Comparison of ENCODE assay signal across 1 cellular context in the genomic region with DNA sequence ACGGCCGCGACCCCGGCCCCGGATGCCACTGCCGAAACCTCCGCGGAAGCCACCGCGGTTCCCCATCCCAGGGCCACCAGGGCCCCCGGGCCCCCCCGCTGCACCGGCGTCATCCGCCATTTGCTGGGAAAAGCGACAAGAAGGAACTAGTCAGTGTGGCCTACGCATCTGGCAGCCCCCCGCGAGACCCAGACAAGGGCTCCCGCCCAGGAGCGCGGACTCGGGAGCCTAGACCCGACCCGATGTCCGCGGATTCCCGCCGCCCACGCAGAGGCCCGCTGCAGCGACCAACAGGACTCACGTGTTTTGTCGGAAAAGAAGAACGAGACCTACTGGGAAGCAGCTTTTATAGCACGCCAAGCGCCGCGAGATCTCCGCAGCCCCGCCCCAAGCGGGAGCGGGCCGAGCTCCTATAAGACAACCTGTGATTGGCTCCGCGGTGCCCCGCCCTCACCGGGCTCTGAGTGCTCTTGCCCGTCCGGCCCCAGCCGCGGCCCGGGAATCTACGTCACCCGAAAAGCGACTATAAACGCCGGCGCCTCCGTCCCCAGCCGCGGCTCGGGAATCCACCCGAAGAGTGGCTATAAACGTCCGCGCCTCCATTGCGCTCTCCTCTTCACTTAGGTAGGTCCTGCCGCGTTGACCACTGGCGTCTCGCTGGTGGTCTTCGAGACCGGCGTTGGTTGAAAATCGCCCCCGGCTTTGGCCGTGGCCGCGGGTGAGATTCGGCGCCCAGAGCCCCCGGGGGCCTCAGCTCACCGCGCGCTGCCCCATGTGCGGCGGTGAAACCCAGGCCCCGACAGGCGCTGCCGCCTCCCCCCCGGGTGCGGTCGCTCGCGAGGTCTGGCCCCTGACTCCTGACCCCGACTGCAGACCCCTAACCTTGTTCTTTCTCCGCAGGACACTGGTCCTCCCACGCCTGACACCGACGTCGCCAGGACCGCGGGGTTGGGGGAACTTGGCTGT.
TF ChIP-seq lines count a peak whose summit lies in the region.

A gene (minus strand): TSS at position 321 of the 966 bp plus-strand sequence. CDS start 201 bp downstream, at position 120.

TF ChIP-seq in HepG2, 621 proteins besides CTCF, POLR2A, EP300 and RAD21 (continued from another document and continues in another):
- TF ChIP-seq ARHGAP35 (CRISPR knock-in tag; IDR thresholded peaks at IDR 0.05; ENCODE audit: borderline replicate concordance) (no peak), KDM4B (CRISPR knock-in tag; IDR thresholded peaks at IDR 0.05) (peak; percentile 14; the same call in 1 of the 2 replicates), ZNF263 (CRISPR knock-in tag; IDR thresholded peaks at IDR 0.05) (peak; percentile 72), MIXL1 (CRISPR knock-in tag; IDR thresholded peaks at IDR 0.05) (no peak), KMT2A (CRISPR knock-in tag; IDR thresholded peaks at IDR 0.05) (peak; percentile 69; the same call in 1 of the 2 replicates), JUND (CRISPR knock-in tag; IDR thresholded peaks at IDR 0.05) (no peak), ZNF7 (CRISPR knock-in tag; IDR thresholded peaks at IDR 0.05) (no peak), ZNF672 (CRISPR knock-in tag; IDR thresholded peaks at IDR 0.05) (no peak), ZNF136 (CRISPR knock-in tag; IDR thresholded peaks at IDR 0.05; ENCODE audit: low read depth) (no peak), ZNF564 (CRISPR knock-in tag; IDR thresholded peaks at IDR 0.05) (peak; percentile 79; the same call in 1 of the 2 replicates), RXRB (CRISPR knock-in tag; IDR thresholded peaks at IDR 0.05; ENCODE audit: borderline replicate concordance) (peak; percentile 37; the same call in 1 of the 2 replicates), ADNP (CRISPR knock-in tag; IDR thresholded peaks at IDR 0.05) (no peak), POGZ (CRISPR knock-in tag; IDR thresholded peaks at IDR 0.05) (peak; percentile 59), HDAC2 (CRISPR knock-in tag; IDR thresholded peaks at IDR 0.05) (peak; percentile 16), ETV5 (CRISPR knock-in tag; IDR thresholded peaks at IDR 0.05; ENCODE audit: borderline replicate concordance) (peak; percentile 28), EHMT2 (IDR thresholded peaks at IDR 0.05; ENCODE audit: borderline replicate concordance, low read depth, low read length) (no peak), MBD4 (IDR thresholded peaks at IDR 0.05; ENCODE audit: borderline replicate concordance, low read length) (no peak), TCF7L2 (IDR thresholded peaks at IDR 0.05; ENCODE audit: low read depth, low read length) (no peak), TOE1 (CRISPR knock-in tag; IDR thresholded peaks at IDR 0.05) (0 out of 2 replicates have a peak, but pooled peaks have one; percentile 51), ETV6 (CRISPR knock-in tag; conservative IDR thresholded peaks at IDR 0.05) (no peak), NFIB (CRISPR knock-in tag; IDR thresholded peaks at IDR 0.05; ENCODE audit: borderline replicate concordance) (no peak), FOSL1 (CRISPR knock-in tag; IDR thresholded peaks at IDR 0.05; ENCODE audit: borderline replicate concordance) (no peak), ZNF556 (CRISPR knock-in tag; IDR thresholded peaks at IDR 0.05; ENCODE audit: borderline replicate concordance) (no peak), ZFP41 (CRISPR knock-in tag; IDR thresholded peaks at IDR 0.05; ENCODE audit: borderline replicate concordance) (no peak), RELA (CRISPR knock-in tag; IDR thresholded peaks at IDR 0.05) (no peak), HNF4A (CRISPR knock-in tag; IDR thresholded peaks at IDR 0.05) (0 out of 2 replicates have a peak, but pooled peaks have one; percentile 6)
- TF ChIP-seq, protein P1, sequence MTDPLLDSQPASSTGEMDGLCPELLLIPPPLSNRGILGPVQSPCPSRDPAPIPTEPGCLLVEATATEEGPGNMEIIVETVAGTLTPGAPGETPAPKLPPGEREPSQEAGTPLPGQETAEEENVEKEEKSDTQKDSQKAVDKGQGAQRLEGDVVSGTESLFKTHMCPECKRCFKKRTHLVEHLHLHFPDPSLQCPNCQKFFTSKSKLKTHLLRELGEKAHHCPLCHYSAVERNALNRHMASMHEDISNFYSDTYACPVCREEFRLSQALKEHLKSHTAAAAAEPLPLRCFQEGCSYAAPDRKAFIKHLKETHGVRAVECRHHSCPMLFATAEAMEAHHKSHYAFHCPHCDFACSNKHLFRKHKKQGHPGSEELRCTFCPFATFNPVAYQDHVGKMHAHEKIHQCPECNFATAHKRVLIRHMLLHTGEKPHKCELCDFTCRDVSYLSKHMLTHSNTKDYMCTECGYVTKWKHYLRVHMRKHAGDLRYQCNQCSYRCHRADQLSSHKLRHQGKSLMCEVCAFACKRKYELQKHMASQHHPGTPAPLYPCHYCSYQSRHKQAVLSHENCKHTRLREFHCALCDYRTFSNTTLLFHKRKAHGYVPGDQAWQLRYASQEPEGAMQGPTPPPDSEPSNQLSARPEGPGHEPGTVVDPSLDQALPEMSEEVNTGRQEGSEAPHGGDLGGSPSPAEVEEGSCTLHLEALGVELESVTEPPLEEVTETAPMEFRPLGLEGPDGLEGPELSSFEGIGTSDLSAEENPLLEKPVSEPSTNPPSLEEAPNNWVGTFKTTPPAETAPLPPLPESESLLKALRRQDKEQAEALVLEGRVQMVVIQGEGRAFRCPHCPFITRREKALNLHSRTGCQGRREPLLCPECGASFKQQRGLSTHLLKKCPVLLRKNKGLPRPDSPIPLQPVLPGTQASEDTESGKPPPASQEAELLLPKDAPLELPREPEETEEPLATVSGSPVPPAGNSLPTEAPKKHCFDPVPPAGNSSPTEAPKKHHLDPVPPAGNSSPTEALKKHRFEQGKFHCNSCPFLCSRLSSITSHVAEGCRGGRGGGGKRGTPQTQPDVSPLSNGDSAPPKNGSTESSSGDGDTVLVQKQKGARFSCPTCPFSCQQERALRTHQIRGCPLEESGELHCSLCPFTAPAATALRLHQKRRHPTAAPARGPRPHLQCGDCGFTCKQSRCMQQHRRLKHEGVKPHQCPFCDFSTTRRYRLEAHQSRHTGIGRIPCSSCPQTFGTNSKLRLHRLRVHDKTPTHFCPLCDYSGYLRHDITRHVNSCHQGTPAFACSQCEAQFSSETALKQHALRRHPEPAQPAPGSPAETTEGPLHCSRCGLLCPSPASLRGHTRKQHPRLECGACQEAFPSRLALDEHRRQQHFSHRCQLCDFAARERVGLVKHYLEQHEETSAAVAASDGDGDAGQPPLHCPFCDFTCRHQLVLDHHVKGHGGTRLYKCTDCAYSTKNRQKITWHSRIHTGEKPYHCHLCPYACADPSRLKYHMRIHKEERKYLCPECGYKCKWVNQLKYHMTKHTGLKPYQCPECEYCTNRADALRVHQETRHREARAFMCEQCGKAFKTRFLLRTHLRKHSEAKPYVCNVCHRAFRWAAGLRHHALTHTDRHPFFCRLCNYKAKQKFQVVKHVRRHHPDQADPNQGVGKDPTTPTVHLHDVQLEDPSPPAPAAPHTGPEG (CRISPR knock-in tag; IDR thresholded peaks at IDR 0.05), result peak; percentile 78; the same call in 1 of the 2 replicates
- TF ChIP-seq, protein P2, sequence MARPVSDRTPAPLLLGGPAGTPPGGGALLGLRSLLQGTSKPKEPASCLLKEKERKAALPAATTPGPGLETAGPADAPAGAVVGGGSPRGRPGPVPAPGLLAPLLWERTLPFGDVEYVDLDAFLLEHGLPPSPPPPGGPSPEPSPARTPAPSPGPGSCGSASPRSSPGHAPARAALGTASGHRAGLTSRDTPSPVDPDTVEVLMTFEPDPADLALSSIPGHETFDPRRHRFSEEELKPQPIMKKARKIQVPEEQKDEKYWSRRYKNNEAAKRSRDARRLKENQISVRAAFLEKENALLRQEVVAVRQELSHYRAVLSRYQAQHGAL (CRISPR knock-in tag; IDR thresholded peaks at IDR 0.05; ENCODE audit: not compliant biosample characterization), result no peak
- TF ChIP-seq, protein P3, sequence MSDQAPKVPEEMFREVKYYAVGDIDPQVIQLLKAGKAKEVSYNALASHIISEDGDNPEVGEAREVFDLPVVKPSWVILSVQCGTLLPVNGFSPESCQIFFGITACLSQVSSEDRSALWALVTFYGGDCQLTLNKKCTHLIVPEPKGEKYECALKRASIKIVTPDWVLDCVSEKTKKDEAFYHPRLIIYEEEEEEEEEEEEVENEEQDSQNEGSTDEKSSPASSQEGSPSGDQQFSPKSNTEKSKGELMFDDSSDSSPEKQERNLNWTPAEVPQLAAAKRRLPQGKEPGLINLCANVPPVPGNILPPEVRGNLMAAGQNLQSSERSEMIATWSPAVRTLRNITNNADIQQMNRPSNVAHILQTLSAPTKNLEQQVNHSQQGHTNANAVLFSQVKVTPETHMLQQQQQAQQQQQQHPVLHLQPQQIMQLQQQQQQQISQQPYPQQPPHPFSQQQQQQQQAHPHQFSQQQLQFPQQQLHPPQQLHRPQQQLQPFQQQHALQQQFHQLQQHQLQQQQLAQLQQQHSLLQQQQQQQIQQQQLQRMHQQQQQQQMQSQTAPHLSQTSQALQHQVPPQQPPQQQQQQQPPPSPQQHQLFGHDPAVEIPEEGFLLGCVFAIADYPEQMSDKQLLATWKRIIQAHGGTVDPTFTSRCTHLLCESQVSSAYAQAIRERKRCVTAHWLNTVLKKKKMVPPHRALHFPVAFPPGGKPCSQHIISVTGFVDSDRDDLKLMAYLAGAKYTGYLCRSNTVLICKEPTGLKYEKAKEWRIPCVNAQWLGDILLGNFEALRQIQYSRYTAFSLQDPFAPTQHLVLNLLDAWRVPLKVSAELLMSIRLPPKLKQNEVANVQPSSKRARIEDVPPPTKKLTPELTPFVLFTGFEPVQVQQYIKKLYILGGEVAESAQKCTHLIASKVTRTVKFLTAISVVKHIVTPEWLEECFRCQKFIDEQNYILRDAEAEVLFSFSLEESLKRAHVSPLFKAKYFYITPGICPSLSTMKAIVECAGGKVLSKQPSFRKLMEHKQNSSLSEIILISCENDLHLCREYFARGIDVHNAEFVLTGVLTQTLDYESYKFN (CRISPR knock-in tag; conservative IDR thresholded peaks at IDR 0.05), result peak; percentile 49
- TF ChIP-seq, protein P4, sequence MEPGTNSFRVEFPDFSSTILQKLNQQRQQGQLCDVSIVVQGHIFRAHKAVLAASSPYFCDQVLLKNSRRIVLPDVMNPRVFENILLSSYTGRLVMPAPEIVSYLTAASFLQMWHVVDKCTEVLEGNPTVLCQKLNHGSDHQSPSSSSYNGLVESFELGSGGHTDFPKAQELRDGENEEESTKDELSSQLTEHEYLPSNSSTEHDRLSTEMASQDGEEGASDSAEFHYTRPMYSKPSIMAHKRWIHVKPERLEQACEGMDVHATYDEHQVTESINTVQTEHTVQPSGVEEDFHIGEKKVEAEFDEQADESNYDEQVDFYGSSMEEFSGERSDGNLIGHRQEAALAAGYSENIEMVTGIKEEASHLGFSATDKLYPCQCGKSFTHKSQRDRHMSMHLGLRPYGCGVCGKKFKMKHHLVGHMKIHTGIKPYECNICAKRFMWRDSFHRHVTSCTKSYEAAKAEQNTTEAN (CRISPR knock-in tag; conservative IDR thresholded peaks at IDR 0.05), result peak; percentile 70; the same call in 1 of the 2 replicates
- TF ChIP-seq, protein P5, sequence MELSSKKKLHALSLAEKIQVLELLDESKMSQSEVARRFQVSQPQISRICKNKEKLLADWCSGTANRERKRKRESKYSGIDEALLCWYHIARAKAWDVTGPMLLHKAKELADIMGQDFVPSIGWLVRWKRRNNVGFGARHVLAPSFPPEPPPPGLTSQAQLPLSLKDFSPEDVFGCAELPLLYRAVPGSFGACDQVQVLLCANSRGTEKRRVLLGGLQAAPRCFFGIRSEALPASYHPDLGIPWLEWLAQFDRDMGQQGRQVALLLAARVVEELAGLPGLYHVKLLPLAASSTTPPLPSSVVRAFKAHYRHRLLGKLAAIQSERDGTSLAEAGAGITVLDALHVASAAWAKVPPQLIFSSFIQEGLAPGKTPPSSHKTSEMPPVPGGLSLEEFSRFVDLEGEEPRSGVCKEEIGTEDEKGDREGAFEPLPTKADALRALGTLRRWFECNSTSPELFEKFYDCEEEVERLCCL (CRISPR knock-in tag; IDR thresholded peaks at IDR 0.05; ENCODE audit: borderline replicate concordance), result peak; percentile 73; the same call in 1 of the 2 replicates
- TF ChIP-seq, protein P6, sequence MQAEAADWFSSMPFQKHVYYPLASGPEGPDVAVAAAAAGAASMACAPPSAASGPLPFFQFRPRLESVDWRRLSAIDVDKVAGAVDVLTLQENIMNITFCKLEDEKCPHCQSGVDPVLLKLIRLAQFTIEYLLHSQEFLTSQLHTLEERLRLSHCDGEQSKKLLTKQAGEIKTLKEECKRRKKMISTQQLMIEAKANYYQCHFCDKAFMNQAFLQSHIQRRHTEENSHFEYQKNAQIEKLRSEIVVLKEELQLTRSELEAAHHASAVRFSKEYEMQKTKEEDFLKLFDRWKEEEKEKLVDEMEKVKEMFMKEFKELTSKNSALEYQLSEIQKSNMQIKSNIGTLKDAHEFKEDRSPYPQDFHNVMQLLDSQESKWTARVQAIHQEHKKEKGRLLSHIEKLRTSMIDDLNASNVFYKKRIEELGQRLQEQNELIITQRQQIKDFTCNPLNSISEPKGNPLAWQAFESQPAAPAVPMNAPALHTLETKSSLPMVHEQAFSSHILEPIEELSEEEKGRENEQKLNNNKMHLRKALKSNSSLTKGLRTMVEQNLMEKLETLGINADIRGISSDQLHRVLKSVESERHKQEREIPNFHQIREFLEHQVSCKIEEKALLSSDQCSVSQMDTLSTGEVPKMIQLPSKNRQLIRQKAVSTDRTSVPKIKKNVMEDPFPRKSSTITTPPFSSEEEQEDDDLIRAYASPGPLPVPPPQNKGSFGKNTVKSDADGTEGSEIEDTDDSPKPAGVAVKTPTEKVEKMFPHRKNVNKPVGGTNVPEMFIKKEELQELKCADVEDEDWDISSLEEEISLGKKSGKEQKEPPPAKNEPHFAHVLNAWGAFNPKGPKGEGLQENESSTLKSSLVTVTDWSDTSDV (CRISPR knock-in tag; IDR thresholded peaks at IDR 0.05), result no peak
- TF ChIP-seq, protein P7, sequence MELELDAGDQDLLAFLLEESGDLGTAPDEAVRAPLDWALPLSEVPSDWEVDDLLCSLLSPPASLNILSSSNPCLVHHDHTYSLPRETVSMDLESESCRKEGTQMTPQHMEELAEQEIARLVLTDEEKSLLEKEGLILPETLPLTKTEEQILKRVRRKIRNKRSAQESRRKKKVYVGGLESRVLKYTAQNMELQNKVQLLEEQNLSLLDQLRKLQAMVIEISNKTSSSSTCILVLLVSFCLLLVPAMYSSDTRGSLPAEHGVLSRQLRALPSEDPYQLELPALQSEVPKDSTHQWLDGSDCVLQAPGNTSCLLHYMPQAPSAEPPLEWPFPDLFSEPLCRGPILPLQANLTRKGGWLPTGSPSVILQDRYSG (CRISPR knock-in tag; IDR thresholded peaks at IDR 0.05), result no peak
- TF ChIP-seq, protein P8, sequence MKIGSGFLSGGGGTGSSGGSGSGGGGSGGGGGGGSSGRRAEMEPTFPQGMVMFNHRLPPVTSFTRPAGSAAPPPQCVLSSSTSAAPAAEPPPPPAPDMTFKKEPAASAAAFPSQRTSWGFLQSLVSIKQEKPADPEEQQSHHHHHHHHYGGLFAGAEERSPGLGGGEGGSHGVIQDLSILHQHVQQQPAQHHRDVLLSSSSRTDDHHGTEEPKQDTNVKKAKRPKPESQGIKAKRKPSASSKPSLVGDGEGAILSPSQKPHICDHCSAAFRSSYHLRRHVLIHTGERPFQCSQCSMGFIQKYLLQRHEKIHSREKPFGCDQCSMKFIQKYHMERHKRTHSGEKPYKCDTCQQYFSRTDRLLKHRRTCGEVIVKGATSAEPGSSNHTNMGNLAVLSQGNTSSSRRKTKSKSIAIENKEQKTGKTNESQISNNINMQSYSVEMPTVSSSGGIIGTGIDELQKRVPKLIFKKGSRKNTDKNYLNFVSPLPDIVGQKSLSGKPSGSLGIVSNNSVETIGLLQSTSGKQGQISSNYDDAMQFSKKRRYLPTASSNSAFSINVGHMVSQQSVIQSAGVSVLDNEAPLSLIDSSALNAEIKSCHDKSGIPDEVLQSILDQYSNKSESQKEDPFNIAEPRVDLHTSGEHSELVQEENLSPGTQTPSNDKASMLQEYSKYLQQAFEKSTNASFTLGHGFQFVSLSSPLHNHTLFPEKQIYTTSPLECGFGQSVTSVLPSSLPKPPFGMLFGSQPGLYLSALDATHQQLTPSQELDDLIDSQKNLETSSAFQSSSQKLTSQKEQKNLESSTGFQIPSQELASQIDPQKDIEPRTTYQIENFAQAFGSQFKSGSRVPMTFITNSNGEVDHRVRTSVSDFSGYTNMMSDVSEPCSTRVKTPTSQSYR (CRISPR knock-in tag; IDR thresholded peaks at IDR 0.05; ENCODE audit: borderline replicate concordance), result no peak
